Comparison of ENCODE assay signal across 19 cellular contexts in genomic region chr17:72615627-72615991, GRCh38.
DNase-seq lines count a peak whose midpoint lies in the region; ATAC-seq and TF ChIP-seq lines count a peak whose summit lies in the region.
"Had no signal": no experiment of that assay in that cellular context is flagged by ENCODE, and none has a peak within 500 bp of the region (broad histone marks: within the 10 kb centered on the region; RNA-seq: fewer than 3 reads in every experiment).

No MANE protein-coding gene starts in this region.

- POLR2A ChIA-PET in IMR-90 (lab: Charles Lee; ENCODE audit: unreplicated experiment) = no interaction called here

- H3K9ac ChIP-seq in IMR-90 (ENCODE audit: low read depth, low read length) (no peak overlapping the region), mucosa of stomach (ENCODE audit: low read length) (peak overlapping the region; percentile 35)
- H3K9ac ChIP-seq: parathyroid adenoma had no signal

- no peak overlapping the region for H3K23ac ChIP-seq in IMR-90 (ENCODE audit: low read depth, low read length)

- no peak for TF ChIP-seq RAD21 in IMR-90 (IDR thresholded peaks at IDR 0.05; ENCODE audit: low read length)

- H3K56ac ChIP-seq in IMR-90 (ENCODE audit: extremely low read depth, insufficient read depth, low read length) = no peak overlapping the region

- H2AK5ac ChIP-seq in IMR-90 (ENCODE audit: low read depth, low read length) = 0 out of 2 replicates have a peak overlapping the region, but pooled peaks have one; percentile 14

- peaks cover 10% of the 10 kb centered on the region for H3K27me3 ChIP-seq in IMR-90 (ENCODE audit: control insufficient read depth, insufficient read depth, low read length)
- H3K27me3 ChIP-seq in mucosa of stomach (ENCODE audit: control insufficient read depth, insufficient read depth, low read length) = no peaks in the 10 kb centered on the region
- peaks cover 5% of the 10 kb centered on the region for H3K27me3 ChIP-seq in suprapubic skin
- H3K27me3 ChIP-seq in BE2C = no peaks in the 10 kb centered on the region
- H3K27me3 ChIP-seq: vagina had no signal

- no peaks in the 10 kb centered on the region for H3K27me3 Mint-ChIP-seq in chondrocyte (ENCODE audit: low read depth)
- peaks cover 55 to 79% of the 10 kb centered on the region in 2 donors for H3K27me3 Mint-ChIP-seq in effector memory CD8-positive, alpha-beta T cell

- TF ChIP-seq CTCF in IMR-90 (conservative IDR thresholded peaks at IDR 0.05; ENCODE audit: low read depth, low read length) (no peak), chondrocyte (IDR thresholded peaks at IDR 0.05) (no peak), suprapubic skin (IDR thresholded peaks at IDR 0.05) (no peak), BE2C (IDR thresholded peaks at IDR 0.05; ENCODE audit: low read depth, low read length) (no peak)

- no peak for ATAC-seq in IMR-90 (ENCODE audit: low read depth)
- ATAC-seq in HG02840 (IDR thresholded peaks at IDR 0.05; ENCODE audit: low FRiP score, unreplicated experiment) = no peak
- no peak for ATAC-seq in effector memory CD8-positive, alpha-beta T cell (replicated peaks)

- H3K9me1 ChIP-seq in IMR-90 (ENCODE audit: insufficient read depth, low read length) = peaks cover 13% of the 10 kb centered on the region; the same call in 1 of the 2 replicates

- H3K4me1 Mint-ChIP-seq in chondrocyte (ENCODE audit: low read depth) = peaks cover 27% of the 10 kb centered on the region
- H3K4me1 Mint-ChIP-seq in effector memory CD8-positive, alpha-beta T cell (ENCODE audit: low read depth in 2 of 2) = peaks cover 8 to 14% of the 10 kb centered on the region in 2 donors

- H3K36me3 ChIP-seq in IMR-90 (ENCODE audit: control insufficient read depth, insufficient read depth, low read length) (no peaks in the 10 kb centered on the region), mucosa of stomach (ENCODE audit: control insufficient read depth, insufficient read depth, low read length) (no peaks in the 10 kb centered on the region), suprapubic skin (no peaks in the 10 kb centered on the region), BE2C (no peaks in the 10 kb centered on the region)
- H3K36me3 ChIP-seq: vagina had no signal

- H4K91ac ChIP-seq in IMR-90 (ENCODE audit: insufficient read depth, low read depth, low read length) = no peak overlapping the region

- dilution Hi-C loops in IMR-90 (cut with HindIII; ENCODE audit: low sequenced_read_pairs, unreplicated experiment) = no loop called here

- no peak for TF ChIP-seq POLR2A in IMR-90 (IDR thresholded peaks at IDR 0.05; ENCODE audit: low read depth, low read length)
- TF ChIP-seq POLR2A in suprapubic skin (IDR thresholded peaks at IDR 0.05) = no peak

- H4K5ac ChIP-seq in IMR-90 (ENCODE audit: low read depth, low read length) = no peak overlapping the region

- H4K8ac ChIP-seq in IMR-90 (ENCODE audit: low read depth in 2 of 2, low read length in 2 of 2) = no peak overlapping the region

- intact Hi-C loops in IMR-90 (cut with micrococcal nuclease) = no loop called here

- H3K4me3 Mint-ChIP-seq in chondrocyte (ENCODE audit: unreplicated experiment) = peak overlapping the region; percentile 40
- no peak overlapping the region for H3K4me3 Mint-ChIP-seq in effector memory CD8-positive, alpha-beta T cell
- H3K4me3 Mint-ChIP-seq: activated naive CD8-positive, alpha-beta T cell treated with anti-CD3 and anti-CD28 coated beads, Interleukin-2, amount 10 ng/mL, durations not matched to agents 7 days and 5 days; activated T-cell treated with anti-CD3 and anti-CD28 coated beads, Interleukin-2, amount 50 U/mL, for 24 hours had no signal

- CTCF ChIA-PET in IMR-90 (lab: Yijun Ruan, JAX) = no interaction called here

- H3K4ac ChIP-seq in IMR-90 (ENCODE audit: low read depth, low read length) = no peak overlapping the region; the same call in 1 of the 2 replicates

- no peak overlapping the region; the same call in 2 of the 3 replicates for H2BK15ac ChIP-seq in IMR-90 (ENCODE audit: low read depth, low read length)

- H3K4me3 ChIP-seq in IMR-90 (ENCODE audit: insufficient read depth, low read depth, low read length) (no peak overlapping the region), mucosa of stomach (ENCODE audit: low read length) (no peak overlapping the region), suprapubic skin (no peak overlapping the region), BE2C (ENCODE audit: low read depth, low read length) (no peak overlapping the region)
- H3K4me3 ChIP-seq: vagina had no signal

- H3K9me3 Mint-ChIP-seq in chondrocyte (ENCODE audit: low read depth) = peaks cover 4% of the 10 kb centered on the region
- no peaks in the 10 kb centered on the region for H3K9me3 Mint-ChIP-seq in effector memory CD8-positive, alpha-beta T cell
- H3K9me3 Mint-ChIP-seq: activated naive CD8-positive, alpha-beta T cell treated with anti-CD3 and anti-CD28 coated beads, Interleukin-2, amount 10 ng/mL, durations not matched to agents 7 days and 5 days; activated T-cell treated with anti-CD3 and anti-CD28 coated beads, Interleukin-2, amount 50 U/mL, for 24 hours had no signal

- no peak overlapping the region for H2BK5ac ChIP-seq in IMR-90 (ENCODE audit: low read depth, low read length, poor library complexity, severe bottlenecking)

- H3K79me1 ChIP-seq in IMR-90 (ENCODE audit: low read depth in 1 of 2, low read length in 2 of 2) = no peaks in the 10 kb centered on the region

- DNase-seq in IMR-90 (no peak), chondrocyte (ENCODE audit: low spot score) (no peak), suprapubic skin (ENCODE audit: low spot score in 2 of 2) (no peak), BE2C (no peak), NCI-H446 treated with DMSO at 0.1 percent for 48 hours (lab: John Stamatoyannopoulos, UW) (no peak)
- no peak for DNase-seq in effector memory CD8-positive, alpha-beta T cell
- DNase-seq: activated CD4-positive, alpha-beta T cell treated with anti-CD3 and anti-CD28 coated beads, Interleukin-2, amount 50 U/mL, for 1 hour; activated naive CD8-positive, alpha-beta T cell treated with anti-CD3 and anti-CD28 coated beads, Interleukin-2, amount 10 ng/mL, durations not matched to agents 7 days and 5 days; activated T-cell treated with anti-CD3 and anti-CD28 coated beads, Interleukin-2, amount 50 U/mL, for 24 hours; cerebellar nuclear complex; erythroblast; glutamatergic neuron; Karpas-422; stimulated activated naive CD4-positive, alpha-beta T cell; T1000 had no signal

- H3K36me3 Mint-ChIP-seq in chondrocyte (ENCODE audit: low read depth) = peaks cover 3% of the 10 kb centered on the region
- H3K36me3 Mint-ChIP-seq in effector memory CD8-positive, alpha-beta T cell (ENCODE audit: insufficient read depth) = no peaks in the 10 kb centered on the region
- H3K36me3 Mint-ChIP-seq: activated naive CD8-positive, alpha-beta T cell treated with anti-CD3 and anti-CD28 coated beads, Interleukin-2, amount 10 ng/mL, durations not matched to agents 7 days and 5 days had no signal

- H3K4me2 ChIP-seq in IMR-90 (ENCODE audit: low read depth, low read length) = no peak overlapping the region

- H3K27ac ChIP-seq in IMR-90 (ENCODE audit: insufficient read depth, low read length) = no peak overlapping the region
- peak overlapping the region; percentile 68 for H3K27ac ChIP-seq in suprapubic skin
- H3K27ac ChIP-seq: parathyroid adenoma had no signal

- H2AK9ac ChIP-seq in IMR-90 (replicated peaks; ENCODE audit: low read depth, low read length, poor library complexity) = no peak overlapping the region

- in situ Hi-C loops in IMR-90 (cut with MboI; ENCODE audit: low sequenced_read_pairs) = no loop called here

- no peak overlapping the region for H3K18ac ChIP-seq in IMR-90 (ENCODE audit: low read depth, low read length)

- peak overlapping the region; percentile 84 for H3K27ac Mint-ChIP-seq in chondrocyte (ENCODE audit: unreplicated experiment)
- no peak overlapping the region for H3K27ac Mint-ChIP-seq in effector memory CD8-positive, alpha-beta T cell
- H3K27ac Mint-ChIP-seq: activated naive CD8-positive, alpha-beta T cell treated with anti-CD3 and anti-CD28 coated beads, Interleukin-2, amount 10 ng/mL, durations not matched to agents 7 days and 5 days; activated T-cell treated with anti-CD3 and anti-CD28 coated beads, Interleukin-2, amount 50 U/mL, for 24 hours had no signal

- no peak for TF ChIP-seq EP300 in suprapubic skin (IDR thresholded peaks at IDR 0.05)

- no TSS peak for BruUV-seq in IMR-90 (replicated peaks; lab: Mats Ljungman, UMichigan)

- no peak overlapping the region for H2BK20ac ChIP-seq in IMR-90 (ENCODE audit: low read depth, low read length)

- no CpG with 5 or more reads among the region's 6 CpGs for WGBS in IMR-90 (ENCODE audit: extremely low coverage in 2 of 2, insufficient read length in 1 of 2), 2 experiments
- 63% methylated on average over 6 of the region's 6 CpGs for WGBS in suprapubic skin

- no peak overlapping the region for H2BK120ac ChIP-seq in IMR-90 (ENCODE audit: low read depth, low read length)

- no peak overlapping the region for H3K14ac ChIP-seq in IMR-90 (replicated peaks; ENCODE audit: low read depth, low read length)

- H2AFZ ChIP-seq in IMR-90 (replicated peaks; ENCODE audit: low read length, poor library complexity) = no peak overlapping the region
- H2AFZ ChIP-seq: parathyroid adenoma had no signal

- no peaks in the 10 kb centered on the region for H4K20me1 ChIP-seq in IMR-90 (ENCODE audit: insufficient read depth, low read length)

- H3K4me1 ChIP-seq in IMR-90 (ENCODE audit: control insufficient read depth, insufficient read depth, low read length) (peaks cover 12% of the 10 kb centered on the region), mucosa of stomach (ENCODE audit: control insufficient read depth, insufficient read depth, low read length) (peaks cover 79% of the 10 kb centered on the region), suprapubic skin (peaks cover 41% of the 10 kb centered on the region), BE2C (peaks cover 15% of the 10 kb centered on the region)
- H3K4me1 ChIP-seq: parathyroid adenoma had no signal

- H3K9me3 ChIP-seq in IMR-90 (ENCODE audit: control insufficient read depth, insufficient read depth, low read length) (peaks cover 2% of the 10 kb centered on the region; the same call in 1 of the 2 replicates), mucosa of stomach (ENCODE audit: control insufficient read depth, low read length) (no peaks in the 10 kb centered on the region), suprapubic skin (no peaks in the 10 kb centered on the region), BE2C (no peaks in the 10 kb centered on the region)
- H3K9me3 ChIP-seq: vagina had no signal

TF ChIP-seq in IMR-90, 13 proteins besides CTCF, POLR2A, EP300 and RAD21:
- no peak for TF ChIP-seq MAFK (IDR thresholded peaks at IDR 0.05; ENCODE audit: low read depth, low read length)
- no peak for TF ChIP-seq BHLHE40 (IDR thresholded peaks at IDR 0.05; ENCODE audit: low read depth, low read length)
